Comparison of ENCODE assay signal across 11 cellular contexts in genomic region chr10:66586073-66586472, GRCh38.
DNase-seq lines count a peak whose midpoint lies in the region; ATAC-seq and TF ChIP-seq lines count a peak whose summit lies in the region.
"Had no signal": no experiment of that assay in that cellular context is flagged by ENCODE, and none has a peak within 500 bp of the region (broad histone marks: within the 10 kb centered on the region; RNA-seq: fewer than 3 reads in every experiment).

No MANE protein-coding gene starts in this region.

- no peaks in the 10 kb centered on the region for H3K27me3 ChIP-seq in right lobe of liver
- H3K27me3 ChIP-seq: spleen had no signal

- no peaks in the 10 kb centered on the region for H3K9me3 Mint-ChIP-seq in neural crest cell

- H3K36me3 ChIP-seq in right lobe of liver, result no peaks in the 10 kb centered on the region
- H3K36me3 ChIP-seq: spleen had no signal

- TF ChIP-seq CTCF in NB4 (IDR thresholded peaks at IDR 0.05; ENCODE audit: low read depth, low read length) (peak; percentile 30), choroid plexus epithelial cell (conservative IDR thresholded peaks at IDR 0.05; ENCODE audit: low read depth, low read length) (peak; percentile 31), neural crest cell (conservative IDR thresholded peaks at IDR 0.05) (peak; percentile 41), right lobe of liver (IDR thresholded peaks at IDR 0.05) (no peak)

- no peaks in the 10 kb centered on the region for H3K36me3 Mint-ChIP-seq in neural crest cell (ENCODE audit: low read depth)

- intact Hi-C loops in right lobe of liver (cut with DNase I), result no loop called here

- no peak overlapping the region for H3K27ac Mint-ChIP-seq in neural crest cell (ENCODE audit: unreplicated experiment)

- 40% methylated on average over 5 of the region's 5 CpGs for WGBS in right lobe of liver (ENCODE audit: insufficient coverage, low coverage, low lambda C conversion rate, missing lambda C conversion rate)

- no peaks in the 10 kb centered on the region for H3K4me1 Mint-ChIP-seq in neural crest cell

- H3K9me3 ChIP-seq in right lobe of liver, result no peaks in the 10 kb centered on the region

- H3K4me3 Mint-ChIP-seq in neural crest cell, result no peak overlapping the region

- DNase-seq in GM03348 (ENCODE audit: low spot score) (peak; percentile 28), NB4 (ENCODE audit: low read depth) (peak; percentile 22), choroid plexus epithelial cell (ENCODE audit: low read depth) (peak; percentile 28), neural crest cell (ENCODE audit: low read depth, low spot score) (no peak), right lobe of liver (no peak)
- no peak for DNase-seq in activated naive CD4-positive, alpha-beta T cell (lab: John Stamatoyannopoulos, UW)
- DNase-seq in activated T-cell treated with anti-CD3 and anti-CD28 coated beads, Interleukin-2, amount 50 U/mL, for 48 hours, result no peak
- DNase-seq: amygdala, NCI-H1105 treated with DMSO at 0.1 percent for 48 hours, spleen had no signal

- no peak overlapping the region for H3K27ac ChIP-seq in right lobe of liver
- H3K27ac ChIP-seq: spleen had no signal

- no peak overlapping the region for H3K4me3 ChIP-seq in NB4 (ENCODE audit: low read depth, low read length)
- H3K4me3 ChIP-seq in choroid plexus epithelial cell (ENCODE audit: low read depth, low read length), result no peak overlapping the region
- H3K4me3 ChIP-seq in right lobe of liver, result no peak overlapping the region
- H3K4me3 ChIP-seq: spleen had no signal

- ATAC-seq in HG02588 (IDR thresholded peaks at IDR 0.05; ENCODE audit: unreplicated experiment) (no peak), right lobe of liver (no peak)

- H3K4me1 ChIP-seq in right lobe of liver, result no peaks in the 10 kb centered on the region
- H3K4me1 ChIP-seq: spleen had no signal

- TF ChIP-seq POLR2A in NB4 (IDR thresholded peaks at IDR 0.05; ENCODE audit: extremely low read depth, insufficient read length), result no peak
- no peak for TF ChIP-seq POLR2A in right lobe of liver (IDR thresholded peaks at IDR 0.05)

- H3K27me3 Mint-ChIP-seq in neural crest cell (ENCODE audit: low read depth), result no peaks in the 10 kb centered on the region

Comparison
In these comparisons a context has a peak if more than half of its experiments do, and no peak if none do; other contexts are left out.
1. DNase-seq: peak in GM03348 (single experiment), NB4 (single experiment) and choroid plexus epithelial cell (single experiment); none in neural crest cell (single experiment), activated naive CD4-positive, alpha-beta T cell (0 of 4), activated T-cell treated with anti-CD3 and anti-CD28 coated beads, Interleukin-2, amount 50 U/mL, for 48 hours (0 of 2) and right lobe of liver (0 of 3).
2. CTCF ChIP-seq: peak in NB4 (single experiment), choroid plexus epithelial cell (single experiment) and neural crest cell (single experiment); none in right lobe of liver (0 of 4).